Comparison of ENCODE assay signal across 8 cellular contexts in the genomic region with DNA sequence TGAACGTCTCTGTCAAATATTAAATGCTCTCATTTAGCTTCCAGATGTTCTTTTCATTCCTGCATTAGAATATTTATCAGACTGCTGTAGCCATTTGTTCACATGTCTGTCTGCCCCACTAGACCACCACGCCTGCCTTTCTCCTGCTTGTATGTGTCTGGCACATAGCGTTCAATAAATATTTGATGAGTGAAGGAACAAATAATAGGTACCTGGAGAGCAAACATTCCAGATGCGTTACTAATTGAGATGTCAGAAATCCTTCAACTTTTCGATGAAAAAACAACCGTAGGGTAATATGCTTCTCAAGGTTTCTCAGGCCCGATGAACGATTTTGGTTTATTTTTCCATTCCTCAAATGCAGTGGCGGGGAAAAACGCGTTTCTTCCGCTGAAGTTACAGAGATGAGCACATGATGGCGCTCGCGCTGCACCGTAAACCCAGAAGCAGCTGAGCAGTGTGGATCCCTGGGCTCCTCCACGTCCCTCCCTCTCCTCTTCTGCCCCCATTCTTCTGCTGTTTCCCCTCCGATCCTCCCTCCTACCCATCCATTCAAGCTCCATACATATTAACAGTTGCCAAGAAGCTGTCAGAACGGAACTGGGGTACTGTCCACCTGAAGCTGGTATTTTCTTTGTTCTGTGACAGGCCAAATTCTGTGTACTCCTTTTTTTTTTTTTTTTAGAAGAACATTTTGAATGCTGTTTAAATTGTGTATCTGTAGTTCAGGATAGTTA.
DNase-seq lines count a peak whose midpoint lies in the region; ATAC-seq, FAIRE-seq and TF ChIP-seq lines count a peak whose summit lies in the region.

No MANE protein-coding gene starts in this region.

- intact Hi-C loops in breast epithelium (cut with DNase I; ENCODE audit: low total_unique reads): no loop called here

- H3K27ac ChIP-seq in DND-41 (ENCODE audit: low read length) (no peak overlapping the region), breast epithelium (no peak overlapping the region), keratinocyte (ENCODE audit: control insufficient read depth, insufficient read depth, low read length) (no peak overlapping the region)

- H3K27me3 ChIP-seq in DND-41 (ENCODE audit: insufficient read depth, low read length, poor library complexity) (no peaks in the 10 kb centered on the region), breast epithelium (no peaks in the 10 kb centered on the region), keratinocyte (ENCODE audit: control insufficient read depth, extremely low read depth, insufficient read depth, low read length) (no peaks in the 10 kb centered on the region)

- H2AFZ ChIP-seq in DND-41 (ENCODE audit: low read depth, low read length): no peak overlapping the region
- peak overlapping the region; percentile 93 for H2AFZ ChIP-seq in keratinocyte (ENCODE audit: control insufficient read depth, low read length)

- H4K20me1 ChIP-seq in DND-41 (ENCODE audit: insufficient read depth, low read length) (no peaks in the 10 kb centered on the region), keratinocyte (ENCODE audit: control insufficient read depth, extremely low read depth, insufficient read depth, low read length) (no peaks in the 10 kb centered on the region)

- H3K4me2 ChIP-seq in DND-41 (ENCODE audit: insufficient read depth, low read length) (no peak overlapping the region), keratinocyte (ENCODE audit: control insufficient read depth, extremely low read depth, insufficient read depth, low read depth, low read length) (peak overlapping the region; percentile 74)

- no peaks in the 10 kb centered on the region for H3K9me3 ChIP-seq in DND-41 (ENCODE audit: insufficient read depth, low read length, severe bottlenecking)
- H3K9me3 ChIP-seq in breast epithelium: no peaks in the 10 kb centered on the region
- no peaks in the 10 kb centered on the region for H3K9me3 ChIP-seq in keratinocyte (ENCODE audit: control insufficient read depth, low read depth, low read length)

- no peak overlapping the region for H3K9ac ChIP-seq in DND-41 (ENCODE audit: low read depth, low read length)
- no peak overlapping the region for H3K9ac ChIP-seq in keratinocyte (ENCODE audit: control insufficient read depth, extremely low read depth, insufficient read depth, low read length)

- no peaks in the 10 kb centered on the region for H3K4me1 ChIP-seq in DND-41 (ENCODE audit: insufficient read depth, low read length)
- H3K4me1 ChIP-seq in breast epithelium: no peaks in the 10 kb centered on the region
- H3K4me1 ChIP-seq in keratinocyte (ENCODE audit: control insufficient read depth, extremely low read depth, insufficient read depth, low read length): peaks cover 12% of the 10 kb centered on the region

- TF ChIP-seq POLR2A in breast epithelium (IDR thresholded peaks at IDR 0.05): no peak

- peak; percentile 97 for FAIRE-seq in keratinocyte (lab: Jason Lieb, UNC)

- H3K79me2 ChIP-seq in DND-41 (ENCODE audit: insufficient read depth, low read length) (no peaks in the 10 kb centered on the region), keratinocyte (ENCODE audit: control insufficient read depth, insufficient read depth, low read length) (no peaks in the 10 kb centered on the region)

- DNase-seq in DND-41 (peak; percentile 6), NCI-H526 (lab: John Stamatoyannopoulos, UW) (peak; percentile 31 to 72), breast epithelium (ENCODE audit: low spot score in 2 of 2) (peak; percentile 59 to 62), keratinocyte (ENCODE audit: low read depth, low spot score) (no peak)
- DNase-seq in stimulated activated CD8-positive, alpha-beta memory T cell treated with anti-CD3 and anti-CD28 coated beads, Interleukin-4, amount 100 ng/mL, for 48 hours: peak; percentile 24

- dilution Hi-C loops in keratinocyte (cut with MboI; ENCODE audit: extremely low pct_ligation_motif_present, low sequenced_read_pairs): loop anchor here (5.0 kb wide), 1 partner anchor 53 kb away; no protein-coding TSS in a partner anchor

- ATAC-seq in DND-41 (ENCODE audit: insufficient read depth, low read depth): no peak
- peak; percentile 70 for ATAC-seq in HG03066 (IDR thresholded peaks at IDR 0.05; ENCODE audit: low read depth, unreplicated experiment)
- no peak for ATAC-seq in GM21526 (IDR thresholded peaks at IDR 0.05; ENCODE audit: low FRiP score, unreplicated experiment)
- ATAC-seq in GM21515 (IDR thresholded peaks at IDR 0.05; ENCODE audit: unreplicated experiment): no peak

- peak; percentile 47 for TF ChIP-seq CTCF in DND-41 (IDR thresholded peaks at IDR 0.05; ENCODE audit: borderline replicate concordance, extremely low read depth, low read length, poor library complexity, severe bottlenecking)
- TF ChIP-seq CTCF in breast epithelium (IDR thresholded peaks at IDR 0.05): peak; percentile 31 to 80 (median 75)
- peak; percentile 86 to 96 (median 86) for TF ChIP-seq CTCF in keratinocyte (optimal IDR thresholded peaks at IDR 0.05 in 1 of 3, IDR thresholded peaks at IDR 0.05 in 1 of 3, conservative IDR thresholded peaks at IDR 0.05 in 1 of 3; ENCODE audit: extremely low read depth in 1 of 3, insufficient read depth in 2 of 3, low read length in 3 of 3)

- no peaks in the 10 kb centered on the region for H3K9me1 ChIP-seq in keratinocyte (ENCODE audit: control insufficient read depth, extremely low read depth, insufficient read depth, low read length)

- no peak overlapping the region for H3K4me3 ChIP-seq in DND-41 (ENCODE audit: low read depth in 1 of 2, low read length in 2 of 2)
- H3K4me3 ChIP-seq in breast epithelium: peak overlapping the region in 2 of 3 donors; percentile 9 to 50
- H3K4me3 ChIP-seq in keratinocyte (ENCODE audit: control insufficient read depth in 2 of 3, extremely low read depth in 1 of 3, insufficient read depth in 2 of 3, low read depth in 1 of 3, low read length in 3 of 3): peak overlapping the region in 1 of 3 experiments; percentile 36

- H3K36me3 ChIP-seq in DND-41 (ENCODE audit: insufficient read depth, low read length): no peaks in the 10 kb centered on the region
- no peaks in the 10 kb centered on the region for H3K36me3 ChIP-seq in breast epithelium
- no peaks in the 10 kb centered on the region for H3K36me3 ChIP-seq in keratinocyte (ENCODE audit: control insufficient read depth in 2 of 2, extremely low read depth in 1 of 2, insufficient read depth in 2 of 2, low read length in 2 of 2)

Comparison
In these comparisons a context has a peak if more than half of its experiments do, and no peak if none do; other contexts are left out.
1. H3K4me3 ChIP-seq: peak in breast epithelium (2 of 3); none in DND-41 (0 of 2).
2. Peak in every context shown above with its lines, with median percentiles within 50 percentile points of each other: CTCF ChIP-seq.